15 cellular contexts compared by ENCODE assay signal in genomic region chr13:31848621-31849020, GRCh38.
DNase-seq lines count a peak whose midpoint lies in the region; ATAC-seq and TF ChIP-seq lines count a peak whose summit lies in the region.
"Had no signal": no experiment of that assay in that cellular context is flagged by ENCODE, and none has a peak within 500 bp of the region (broad histone marks: within the 10 kb centered on the region; RNA-seq: fewer than 3 reads in every experiment).

No MANE protein-coding gene starts in this region.

- peaks cover 0 to 2% (median 0%) of the 10 kb centered on the region in 7 donors for H3K9me3 Mint-ChIP-seq in CD14-positive monocyte
- no peaks in the 10 kb centered on the region for H3K9me3 Mint-ChIP-seq in nephron progenitor cell
- H3K9me3 Mint-ChIP-seq in activated T-cell treated with anti-CD3 and anti-CD28 coated beads, Interleukin-2, amount 50 U/mL, for 72 hours = no peaks in the 10 kb centered on the region
- H3K9me3 Mint-ChIP-seq: GM23338, IgD-negative memory B cell had no signal

- no peak for ATAC-seq in GM21515 (IDR thresholded peaks at IDR 0.05; ENCODE audit: unreplicated experiment)
- ATAC-seq in activated T-cell treated with anti-CD3 and anti-CD28 coated beads, Interleukin-2, amount 50 U/mL, for 72 hours (replicated peaks in 1 of 2) = no peak
- ATAC-seq: GM23338, Panc1 had no signal

- H3K36me3 Mint-ChIP-seq in CD14-positive monocyte = peaks cover 13 to 25% of the 10 kb centered on the region in 2 donors
- H3K36me3 Mint-ChIP-seq in nephron progenitor cell (ENCODE audit: low read depth) = no peaks in the 10 kb centered on the region
- H3K36me3 Mint-ChIP-seq in activated T-cell treated with anti-CD3 and anti-CD28 coated beads, Interleukin-2, amount 50 U/mL, for 72 hours (ENCODE audit: insufficient read depth in 2 of 2) = no peaks in the 10 kb centered on the region
- H3K36me3 Mint-ChIP-seq: IgD-negative memory B cell had no signal

- H3K4me1 Mint-ChIP-seq in CD14-positive monocyte (peaks cover 57% of the 10 kb centered on the region), nephron progenitor cell (peaks cover 4% of the 10 kb centered on the region)
- H3K4me1 Mint-ChIP-seq in activated T-cell treated with anti-CD3 and anti-CD28 coated beads, Interleukin-2, amount 50 U/mL, for 72 hours (ENCODE audit: low read depth) = peaks cover 4% of the 10 kb centered on the region

- intact Hi-C loops in CD14-positive monocyte (cut with micrococcal nuclease) = no loop called here

- H3K4me3 Mint-ChIP-seq in CD14-positive monocyte (peak overlapping the region; percentile 7 to 67), nephron progenitor cell (peak overlapping the region; percentile 78)
- no peak overlapping the region for H3K4me3 Mint-ChIP-seq in activated T-cell treated with anti-CD3 and anti-CD28 coated beads, Interleukin-2, amount 50 U/mL, for 72 hours
- H3K4me3 Mint-ChIP-seq: GM23338 had no signal

- DNase-seq in CD14-positive monocyte (ENCODE audit: low spot score) (no peak), DMS 273 (lab: John Stamatoyannopoulos, UW; ENCODE audit: unreplicated experiment) (peak; percentile 68), cerebellar nuclear complex (lab: John Stamatoyannopoulos, UW) (peak; percentile 60 to 85), nephron progenitor cell (no peak), NCI-H2227 treated with DMSO at 0.1 percent for 48 hours (lab: John Stamatoyannopoulos, UW) (no peak)
- no peak for DNase-seq in activated T-cell treated with anti-CD3 and anti-CD28 coated beads, Interleukin-2, amount 50 U/mL, for 72 hours
- DNase-seq: GDM1, HCEC 1CT, Karpas-422, NCI-H1436, NCI-H1930 had no signal

- H3K27ac Mint-ChIP-seq in CD14-positive monocyte (no peak overlapping the region), nephron progenitor cell (no peak overlapping the region)
- H3K27ac Mint-ChIP-seq in activated T-cell treated with anti-CD3 and anti-CD28 coated beads, Interleukin-2, amount 50 U/mL, for 72 hours = no peak overlapping the region
- H3K27ac Mint-ChIP-seq: GM23338, IgD-negative memory B cell had no signal

- peaks cover 1 to 2% (median 2%) of the 10 kb centered on the region in 3 donors for H3K27me3 Mint-ChIP-seq in CD14-positive monocyte (ENCODE audit: low read depth in 3 of 3)
- peaks cover 79% of the 10 kb centered on the region for H3K27me3 Mint-ChIP-seq in nephron progenitor cell (ENCODE audit: low read depth, poor library complexity)
- H3K27me3 Mint-ChIP-seq in activated T-cell treated with anti-CD3 and anti-CD28 coated beads, Interleukin-2, amount 50 U/mL, for 72 hours (ENCODE audit: low read depth) = peaks cover 43% of the 10 kb centered on the region

- TF ChIP-seq CTCF in CD14-positive monocyte (IDR thresholded peaks at IDR 0.05) = no peak
- no peak for TF ChIP-seq CTCF in nephron progenitor cell (IDR thresholded peaks at IDR 0.05)

Comparison
In these comparisons a context has a peak if more than half of its experiments do, and no peak if none do; other contexts are left out.
1. DNase-seq: peak in DMS 273 (single experiment) and cerebellar nuclear complex (2 of 2); none in CD14-positive monocyte (single experiment), nephron progenitor cell (single experiment), NCI-H2227 treated with DMSO at 0.1 percent for 48 hours (single experiment) and activated T-cell treated with anti-CD3 and anti-CD28 coated beads, Interleukin-2, amount 50 U/mL, for 72 hours (0 of 2).
2. H3K4me3 Mint-ChIP-seq: peak in CD14-positive monocyte (2 of 2) and nephron progenitor cell (single experiment); none in activated T-cell treated with anti-CD3 and anti-CD28 coated beads, Interleukin-2, amount 50 U/mL, for 72 hours (0 of 2).